Comparison of ENCODE assay signal across 16 cellular contexts in the genomic region with DNA sequence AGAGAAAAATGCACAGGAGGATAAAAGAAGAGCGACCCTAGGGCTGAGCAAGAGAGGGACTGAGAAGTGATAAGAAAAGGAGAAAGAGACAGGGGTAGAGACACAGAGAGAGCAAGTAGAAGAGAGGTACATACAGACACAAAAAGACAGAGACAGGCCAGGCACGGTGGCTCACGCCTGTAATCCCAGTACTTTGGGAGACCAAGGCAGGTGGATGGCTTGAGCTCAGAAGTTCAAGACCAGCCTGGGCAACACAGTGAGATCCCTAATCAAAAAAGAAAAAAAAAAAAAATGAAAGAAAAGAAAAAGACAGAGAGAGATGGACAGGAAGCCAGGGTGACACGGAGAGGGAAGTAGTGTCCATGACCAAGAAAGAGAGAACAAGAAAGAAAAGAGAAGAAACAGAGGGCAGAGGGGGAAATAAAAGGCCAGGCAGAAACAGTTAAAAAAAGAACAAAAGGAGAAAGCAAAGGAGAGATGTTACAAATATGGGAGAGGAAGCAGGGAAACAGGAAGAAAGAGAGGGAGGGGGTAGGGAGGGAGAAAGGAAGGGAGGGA.
"Had no signal": no experiment of that assay in that cellular context is flagged by ENCODE, and none has a peak within 500 bp of the region (broad histone marks: within the 10 kb centered on the region; RNA-seq: fewer than 3 reads in every experiment).

No MANE protein-coding gene starts in this region.

- H3K27ac ChIP-seq: skin epidermis had no signal

- H3K4me3 Mint-ChIP-seq: activated T-helper 1 cell treated with anti-CD3 and anti-CD28 coated beads, Interleukin-12 subunit alpha, Interleukin-12 subunit beta, Interleukin-2, Interleukin-4 antibody, amounts not matched to agents 30 ng/mL and 10 ng/mL and 1 ng/mL, durations not matched to agents 14 hours and 24 hours and 36 hours; naive thymus-derived CD4-positive, alpha-beta T cell had no signal

- H3K36me3 ChIP-seq: esophagus muscularis mucosa, tibial nerve had no signal

- H3K27me3 ChIP-seq: esophagus muscularis mucosa, tibial nerve had no signal

- DNase-seq: activated CD4-positive, alpha-beta T cell treated with anti-CD3 and anti-CD28 coated beads, Interleukin-2, amount 50 U/mL, for 1 hour; activated CD8-positive, alpha-beta memory T cell treated with anti-CD3 and anti-CD28 coated beads for 24 hours; activated naive CD4-positive, alpha-beta T cell treated with Interleukin-2 at 50 U/mL for 16 hours; cortex of kidney; effector CD4-positive, alpha-beta T cell; mammary epithelial cell; mucosa of descending colon; naive thymus-derived CD4-positive, alpha-beta T cell; retina; stimulated activated CD4-positive, alpha-beta T cell treated with anti-CD3 and anti-CD28 coated beads, Interleukin-15, amount 100 ng/mL, for 24 hours; stimulated activated CD4-positive, alpha-beta T cell treated with anti-CD3 and anti-CD28 coated beads, Interleukin-4, amount 100 ng/mL, for 1 hour; stimulated activated naive CD4-positive, alpha-beta T cell had no signal

- ATAC-seq: mucosa of descending colon; naive thymus-derived CD4-positive, alpha-beta T cell had no signal

- H3K9me3 ChIP-seq: esophagus muscularis mucosa, mucosa of descending colon, tibial nerve had no signal

- H3K27me3 Mint-ChIP-seq: naive thymus-derived CD4-positive, alpha-beta T cell had no signal

- H3K27ac Mint-ChIP-seq: activated T-helper 1 cell treated with anti-CD3 and anti-CD28 coated beads, Interleukin-12 subunit alpha, Interleukin-12 subunit beta, Interleukin-2, Interleukin-4 antibody, amounts not matched to agents 30 ng/mL and 10 ng/mL and 1 ng/mL, durations not matched to agents 14 hours and 24 hours and 36 hours; naive thymus-derived CD4-positive, alpha-beta T cell had no signal

- H3K4me3 ChIP-seq: esophagus muscularis mucosa, mucosa of descending colon, skin epidermis, tibial nerve had no signal

- H3K9me3 Mint-ChIP-seq: activated T-helper 1 cell treated with anti-CD3 and anti-CD28 coated beads, Interleukin-12 subunit alpha, Interleukin-12 subunit beta, Interleukin-2, Interleukin-4 antibody, amounts not matched to agents 30 ng/mL and 10 ng/mL and 1 ng/mL, durations not matched to agents 14 hours and 24 hours and 36 hours had no signal
